In genomic region chr1:152067929-152068328, GRCh38 we compare ENCODE assay signal across 33 cellular contexts. TPM values are rescaled to one million over a fixed set of nuclear protein-coding genes. Genes with fewer than 3 reads are reported as not detected.
"Had no signal": no experiment of that assay in that cellular context is flagged by ENCODE, and none has a peak within 500 bp of the region (broad histone marks: within the 10 kb centered on the region; RNA-seq: fewer than 3 reads in every experiment).

No MANE protein-coding gene starts in this region.

- H3K27ac ChIP-seq: ascending aorta, cardiac muscle cell, VCaP had no signal

- H3K27me3 ChIP-seq: ascending aorta, cardiac muscle cell had no signal

- DNase-seq: activated CD4-positive, alpha-beta memory T cell treated with anti-CD3 and anti-CD28 coated beads, Interleukin-2, amount 10 ng/mL, durations not matched to agents 7 days and 5 days; activated CD4-positive, alpha-beta T cell treated with anti-CD3 and anti-CD28 coated beads for 1 hour; activated CD4-positive, alpha-beta T cell treated with anti-CD3 and anti-CD28 coated beads for 36 hours; activated CD4-positive, alpha-beta T cell treated with anti-CD3 and anti-CD28 coated beads for 48 hours; activated CD4-positive, alpha-beta T cell treated with anti-CD3 and anti-CD28 coated beads, Interleukin-2, amount 10 ng/mL, durations not matched to agents 7 days and 5 days; activated CD4-positive, alpha-beta T cell treated with anti-CD3 and anti-CD28 coated beads, Interleukin-2, amount 50 U/mL, for 48 hours; activated CD4-positive, CD25-positive, alpha-beta regulatory T cell; activated CD8-positive, alpha-beta memory T cell treated with anti-CD3 and anti-CD28 coated beads for 24 hours; activated CD8-positive, alpha-beta memory T cell treated with anti-CD3 and anti-CD28 coated beads, Interleukin-2, amount 10 ng/mL, durations not matched to agents 7 days and 5 days; activated CD8-positive, alpha-beta memory T cell treated with anti-CD3 and anti-CD28 coated beads, Interleukin-2, amount 50 U/mL, for 48 hours; activated CD8-positive, alpha-beta T cell treated with anti-CD3 and anti-CD28 coated beads, Interleukin-2, amount 10 ng/mL, durations not matched to agents 7 days and 5 days; activated effector memory CD4-positive, alpha-beta T cell treated with Interleukin-2 at 50 U/mL for 16 hours; activated gamma-delta T cell; activated naive CD4-positive, alpha-beta T cell treated with anti-CD3 and anti-CD28 coated beads, Interleukin-2, amount 10 ng/mL, durations not matched to agents 7 days and 5 days; activated naive CD4-positive, alpha-beta T cell treated with Interleukin-2 at 50 U/mL for 16 hours; activated naive CD8-positive, alpha-beta T cell treated with anti-CD3 and anti-CD28 coated beads, Interleukin-2, amount 10 ng/mL, durations not matched to agents 7 days and 5 days; activated naive CD8-positive, alpha-beta T cell treated with anti-CD3 and anti-CD28 coated beads, Interleukin-2, amount 50 U/mL, for 24 hours; activated T-cell treated with anti-CD3 and anti-CD28 coated beads, Interleukin-2, amount 50 U/mL, for 24 hours; activated T-cell treated with anti-CD3 and anti-CD28 coated beads, Interleukin-2, amount 50 U/mL, for 48 hours; amygdala; anterior cingulate cortex; caudate nucleus; cerebellar nuclear complex; T-helper 1 cell; T-helper 2 cell; T-helper 9 cell had no signal

- H3K9me3 ChIP-seq: ascending aorta had no signal

- H3K36me3 ChIP-seq: ascending aorta, cardiac muscle cell had no signal

- H3K4me3 ChIP-seq: ascending aorta, cardiac muscle cell had no signal

- H3K4me1 ChIP-seq: ascending aorta had no signal

- ATAC-seq: activated CD4-positive, alpha-beta T cell treated with anti-CD3 and anti-CD28 coated beads for 36 hours; activated CD4-positive, CD25-positive, alpha-beta regulatory T cell treated with anti-CD3 and anti-CD28 coated beads, Interleukin-2, amount 50 U/mL, for 24 hours; activated CD8-positive, alpha-beta memory T cell treated with anti-CD3 and anti-CD28 coated beads, Interleukin-2, amount 10 ng/mL, durations not matched to agents 7 days and 5 days; activated CD8-positive, alpha-beta T cell treated with anti-CD3 and anti-CD28 coated beads, Interleukin-2, amount 10 ng/mL, durations not matched to agents 7 days and 5 days; activated naive CD8-positive, alpha-beta T cell treated with anti-CD3 and anti-CD28 coated beads, Interleukin-2, amount 50 U/mL, for 24 hours had no signal

RNA-seq across cellular contexts. Expression of gene TCHHL1, which starts 20.9 kb away (rescaled TPM):
- total RNA-seq: activated CD4-positive, alpha-beta memory T cell treated with anti-CD3 and anti-CD28 coated beads, Interleukin-2, amount 10 ng/mL, durations not matched to agents 7 days and 5 days; activated CD4-positive, alpha-beta T cell treated with anti-CD3 and anti-CD28 coated beads for 36 hours; activated CD4-positive, alpha-beta T cell treated with anti-CD3 and anti-CD28 coated beads, Interleukin-2, amount 10 ng/mL, durations not matched to agents 7 days and 5 days; activated CD8-positive, alpha-beta memory T cell treated with anti-CD3 and anti-CD28 coated beads, Interleukin-2, amount 10 ng/mL, durations not matched to agents 7 days and 5 days; activated CD8-positive, alpha-beta T cell treated with anti-CD3 and anti-CD28 coated beads, Interleukin-2, amount 10 ng/mL, durations not matched to agents 7 days and 5 days; activated naive CD8-positive, alpha-beta T cell treated with anti-CD3 and anti-CD28 coated beads, Interleukin-2, amount 10 ng/mL, durations not matched to agents 7 days and 5 days; activated T-helper 2 cell treated with anti-CD3 and anti-CD28 coated beads, Interferon-gamma antibody, Interleukin-2, Interleukin-4, amounts not matched to agents 10 μg/mL and 5 μg/mL and 100 μg/mL, durations not matched to agents 14 hours and 24 hours and 36 hours; ascending aorta; bronchial epithelial cell; cardiac muscle cell; chondrocyte had no signal

RNA-seq across cellular contexts. Expression of gene TCHH, which starts 47.3 kb away (rescaled TPM):
- total RNA-seq: ascending aorta, cardiac muscle cell, chondrocyte had no signal
